In the genomic region with DNA sequence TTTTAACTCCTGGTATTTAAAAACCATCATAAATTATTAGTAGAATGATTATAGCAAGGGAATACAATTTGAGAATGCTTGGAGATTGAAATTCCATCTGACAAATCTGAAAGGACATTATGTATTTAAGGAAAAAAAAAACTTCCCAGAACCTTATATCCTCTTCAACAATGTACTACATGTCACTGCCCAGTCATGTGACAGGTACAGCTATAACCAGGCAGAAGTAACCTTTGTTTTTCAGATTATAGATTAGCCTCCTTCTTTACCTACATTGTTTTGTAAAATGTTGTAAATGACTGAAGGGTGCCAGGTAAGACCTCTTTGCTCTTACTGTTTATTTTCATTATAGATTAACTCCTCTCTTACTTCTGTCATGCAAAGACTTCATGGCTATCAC, we compare ENCODE assay signal across 20 cellular contexts.
"Had no signal": no experiment of that assay in that cellular context is flagged by ENCODE, and none has a peak within 500 bp of the region (broad histone marks: within the 10 kb centered on the region; RNA-seq: fewer than 3 reads in every experiment).

No MANE protein-coding gene starts in this region.

- H3K27me3 ChIP-seq: right lobe of liver, tibial artery, upper lobe of right lung, vagina had no signal

- H3K27ac Mint-ChIP-seq: natural killer cell; stimulated activated effector memory CD8-positive, alpha-beta T cell treated with anti-CD3 and anti-CD28 coated beads, Interleukin-12 subunit alpha, Interleukin-12 subunit beta, amount 100 ng/mL, for 72 hours had no signal

- ATAC-seq: gastroesophageal sphincter; left cardiac atrium; natural killer cell; psoas muscle; stimulated activated effector memory CD8-positive, alpha-beta T cell treated with anti-CD3 and anti-CD28 coated beads, Interleukin-12 subunit alpha, Interleukin-12 subunit beta, amount 100 ng/mL, for 72 hours; stimulated activated naive CD8-positive, alpha-beta T cell treated with anti-CD3 and anti-CD28 coated beads, Interleukin-15, Interleukin-2, amounts not matched to agents 100 U/mL and 50 U/mL, for 24 hours; upper lobe of right lung had no signal

- H3K9me3 ChIP-seq: gastroesophageal sphincter, psoas muscle, right lobe of liver, tibial artery, upper lobe of right lung, vagina had no signal

- H3K27ac ChIP-seq: epithelial cell of prostate, esophagus muscularis mucosa, gastroesophageal sphincter, psoas muscle, right lobe of liver, tibial artery, upper lobe of right lung, vagina had no signal

- H3K4me1 ChIP-seq: esophagus muscularis mucosa, gastroesophageal sphincter, psoas muscle, right lobe of liver, tibial artery, upper lobe of right lung, vagina had no signal

- H3K36me3 Mint-ChIP-seq: natural killer cell; stimulated activated effector memory CD8-positive, alpha-beta T cell treated with anti-CD3 and anti-CD28 coated beads, Interleukin-12 subunit alpha, Interleukin-12 subunit beta, amount 100 ng/mL, for 72 hours had no signal

- FAIRE-seq: kidney had no signal

- DNase-seq: effector memory CD4-positive, alpha-beta T cell; kidney; left cardiac atrium; mesendoderm; natural killer cell; occipital lobe; psoas muscle; retina; right lobe of liver; stimulated activated CD4-positive, alpha-beta T cell treated with anti-CD3 and anti-CD28 coated beads, Interleukin-4, amount 100 ng/mL, for 1 hour; stimulated activated CD8-positive, alpha-beta memory T cell treated with anti-CD3 and anti-CD28 coated beads, Interleukin-4, amount 100 ng/mL, for 48 hours; stimulated activated naive CD8-positive, alpha-beta T cell treated with anti-CD3 and anti-CD28 coated beads, Interleukin-15, Interleukin-2, amounts not matched to agents 100 U/mL and 50 U/mL, for 24 hours; tibial artery; upper lobe of right lung had no signal

- H3K9me3 Mint-ChIP-seq: natural killer cell, neural crest cell had no signal

- H3K36me3 ChIP-seq: esophagus muscularis mucosa, gastroesophageal sphincter, right lobe of liver, tibial artery, upper lobe of right lung, vagina had no signal

- H3K4me1 Mint-ChIP-seq: natural killer cell; stimulated activated effector memory CD8-positive, alpha-beta T cell treated with anti-CD3 and anti-CD28 coated beads, Interleukin-12 subunit alpha, Interleukin-12 subunit beta, amount 100 ng/mL, for 72 hours had no signal

- H3K4me3 ChIP-seq: esophagus muscularis mucosa, gastroesophageal sphincter, psoas muscle, right lobe of liver, tibial artery, upper lobe of right lung, vagina had no signal

- H3K4me3 Mint-ChIP-seq: natural killer cell; neural crest cell; stimulated activated effector memory CD8-positive, alpha-beta T cell treated with anti-CD3 and anti-CD28 coated beads, Interleukin-12 subunit alpha, Interleukin-12 subunit beta, amount 100 ng/mL, for 72 hours had no signal
